17 cellular contexts compared by ENCODE assay signal in the genomic region with DNA sequence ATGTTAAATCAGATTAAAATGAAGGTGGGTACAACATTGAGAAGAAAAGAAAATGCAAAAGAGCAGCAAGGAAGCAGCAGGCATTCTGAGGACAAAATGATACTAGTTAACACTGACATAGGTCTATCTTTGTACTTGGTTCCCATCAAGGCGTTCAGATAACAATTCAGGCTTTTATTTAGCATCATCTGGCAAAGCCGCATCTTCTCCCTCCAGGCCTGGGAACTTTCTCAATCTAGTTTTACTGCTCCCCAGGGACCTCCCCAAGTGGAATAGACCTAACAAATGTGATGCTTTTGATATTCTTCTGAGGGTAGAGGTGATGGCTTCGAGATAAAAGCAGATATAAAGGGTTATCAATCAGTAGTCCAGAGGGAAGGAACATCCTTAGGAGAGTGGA.
"Had no signal": no experiment of that assay in that cellular context is flagged by ENCODE, and none has a peak within 500 bp of the region (broad histone marks: within the 10 kb centered on the region; RNA-seq: fewer than 3 reads in every experiment).

No MANE protein-coding gene starts in this region.

- H3K27ac ChIP-seq: colonic mucosa, esophagus muscularis mucosa, foreskin keratinocyte, gastroesophageal sphincter, heart right ventricle, left lung, lower lobe of right lung had no signal

- DNase-seq: colonic mucosa; cortex of kidney; effector CD8-positive, alpha-beta T cell; effector memory CD8-positive, alpha-beta T cell; endodermal cell; foreskin keratinocyte; heart right ventricle; hippocampal formation; left cardiac atrium; left lung; left ventricle myocardium superior; lower lobe of right lung; mesenchymal stem cell; mucosa of descending colon; naive B cell had no signal

- ATAC-seq: effector memory CD8-positive, alpha-beta T cell; foreskin keratinocyte; gastroesophageal sphincter; heart right ventricle; left cardiac atrium; left lung; left ventricle myocardium superior; lower lobe of right lung; mucosa of descending colon had no signal

- H3K4me3 ChIP-seq: colonic mucosa, esophagus muscularis mucosa, gastroesophageal sphincter, heart right ventricle, left lung, lower lobe of right lung, mucosa of descending colon had no signal

- H3K27me3 ChIP-seq: colonic mucosa, esophagus muscularis mucosa, foreskin keratinocyte, gastroesophageal sphincter, heart right ventricle, left lung had no signal

- H3K9me3 ChIP-seq: colonic mucosa, esophagus muscularis mucosa, gastroesophageal sphincter, heart right ventricle, lower lobe of right lung, mucosa of descending colon had no signal

- H3K36me3 ChIP-seq: colonic mucosa, esophagus muscularis mucosa, gastroesophageal sphincter, heart right ventricle, left lung, lower lobe of right lung had no signal

- H3K4me1 ChIP-seq: colonic mucosa, esophagus muscularis mucosa, foreskin keratinocyte, gastroesophageal sphincter, heart right ventricle, left lung, lower lobe of right lung had no signal
